ENCODE assay signal across 25 cellular contexts in genomic region chr1:40915581-40915980, GRCh38. TPM values are rescaled to one million over a fixed set of nuclear protein-coding genes. Genes with fewer than 3 reads are reported as not detected.
A peak's percentile ranks its signal among the peaks of the same experiment; 100 is the strongest.
DNase-seq lines count a peak whose midpoint lies in the region; ATAC-seq and TF ChIP-seq lines count a peak whose summit lies in the region.
"Had no signal": no experiment of that assay in that cellular context is flagged by ENCODE, and none has a peak within 500 bp of the region (broad histone marks: within the 10 kb centered on the region; RNA-seq: fewer than 3 reads in every experiment).

No MANE protein-coding gene starts in this region.

- 83% methylated on average over 10 of the region's 10 CpGs for WGBS in prostate gland

- H3K27me3 ChIP-seq in dorsolateral prefrontal cortex (no peaks in the 10 kb centered on the region), prostate gland (replicated peaks; ENCODE audit: insufficient read depth) (no peaks in the 10 kb centered on the region)
- H3K27me3 ChIP-seq: colonic mucosa, gastroesophageal sphincter, upper lobe of left lung had no signal

- H3K4me3 ChIP-seq in dorsolateral prefrontal cortex = no peak overlapping the region
- no peak overlapping the region for H3K4me3 ChIP-seq in prostate gland
- H3K4me3 ChIP-seq: colonic mucosa, gastroesophageal sphincter, upper lobe of left lung had no signal

- intact Hi-C loops in cardiac septum (cut with DNase I) = no loop called here
- intact Hi-C loops in left cardiac atrium (cut with DNase I) = no loop called here
- intact Hi-C loops in dorsolateral prefrontal cortex (cut with DNase I) = no loop called here
- intact Hi-C loops in prostate gland (cut with DNase I) = no loop called here

- TF ChIP-seq POLR2A in prostate gland (IDR thresholded peaks at IDR 0.05) = no peak

- no peaks in the 10 kb centered on the region for H3K9me3 ChIP-seq in prostate gland
- H3K9me3 ChIP-seq: colonic mucosa, gastroesophageal sphincter, upper lobe of left lung had no signal

- H3K36me3 ChIP-seq in prostate gland = no peaks in the 10 kb centered on the region
- H3K36me3 ChIP-seq: colonic mucosa, gastroesophageal sphincter, upper lobe of left lung had no signal

- H3K27ac ChIP-seq in dorsolateral prefrontal cortex (peak overlapping the region in 57 of 59 donors; percentile 26 to 96 (median 85)), prostate gland (no peak overlapping the region)
- H3K27ac ChIP-seq: colonic mucosa, gastroesophageal sphincter, upper lobe of left lung had no signal

- no peaks in the 10 kb centered on the region for H3K4me1 ChIP-seq in prostate gland (replicated peaks)
- H3K4me1 ChIP-seq: colonic mucosa, gastroesophageal sphincter, upper lobe of left lung had no signal

- TF ChIP-seq CTCF in dorsolateral prefrontal cortex (IDR thresholded peaks at IDR 0.05 in 54 of 56, conservative IDR thresholded peaks at IDR 0.05 in 2 of 56; ENCODE audit: low read depth in 1 of 56, partially characterized antibody in 56 of 56) (no peak), prostate gland (IDR thresholded peaks at IDR 0.05) (no peak)

- DNase-seq in cardiac septum (ENCODE audit: low spot score) (peak; percentile 24), left cardiac atrium (no peak), dorsolateral prefrontal cortex (peak in 3 of 10 donors; percentile 51 to 58 (median 57)), occipital lobe (lab: John Stamatoyannopoulos, UW) (peak; percentile 48), middle frontal gyrus (ENCODE audit: extremely low spot score, low spot score) (no peak), prostate gland (ENCODE audit: low spot score) (no peak), SK-N-DZ (ENCODE audit: low spot score) (no peak), mucosa of gallbladder (ENCODE audit: low spot score) (no peak)
- DNase-seq: activated CD4-positive, alpha-beta memory T cell treated with anti-CD3 and anti-CD28 coated beads, Interleukin-2, amount 10 ng/mL, durations not matched to agents 7 days and 5 days; activated CD4-positive, alpha-beta T cell treated with anti-CD3 and anti-CD28 coated beads for 1 hour; activated CD8-positive, alpha-beta memory T cell treated with anti-CD3 and anti-CD28 coated beads, Interleukin-2, amount 50 U/mL, for 4 hours; activated naive CD4-positive, alpha-beta T cell treated with anti-CD3 and anti-CD28 coated beads, Interleukin-2, amount 50 U/mL, for 16 hours; CD4-positive, alpha-beta memory T cell; colonic mucosa; effector CD8-positive, alpha-beta T cell; hippocampal formation; mesenchymal stem cell; NCI-H1105; NCI-H1930; NCI-H69; SHP77; stimulated activated CD4-positive, alpha-beta T cell treated with anti-CD3 and anti-CD28 coated beads, Interleukin-4, amount 100 ng/mL, for 1 hour; upper lobe of left lung had no signal

- ATAC-seq in left cardiac atrium = no peak
- ATAC-seq: gastroesophageal sphincter had no signal

RNA-seq across cellular contexts. Expression of gene CITED4, which starts 53.4 kb away (rescaled TPM):
- total RNA-seq in cardiac septum (8.7 TPM), left cardiac atrium (10 to 100 TPM; 22.9 to 26.5 TPM), dorsolateral prefrontal cortex (10 to 100 TPM in 97 of 120 experiments, 1 to 10 TPM in 23; 6.5 to 19.9 (median 12.1) TPM), occipital lobe (0.62 TPM), prostate gland (100 to 1,000 TPM in 1 of 2 donors, 10 to 100 TPM in 1; 72.3 to 138 TPM), mucosa of gallbladder (86.1 TPM)
- polyA plus RNA-seq in SK-N-DZ (2014; cell fraction: cytosol; rRNA removed) = 5.2 and 9.1 TPM in 2 replicates
- 3.8 and 5.3 TPM in 2 replicates for polyA plus RNA-seq in SK-N-DZ (2014; cell fraction: nucleus; rRNA removed)
- total RNA-seq: HT1080 had no signal

Comparison
In these comparisons a context has a peak if more than half of its experiments do, and no peak if none do; other contexts are left out.
1. DNase-seq: peak in cardiac septum (single experiment) and occipital lobe (single experiment); none in left cardiac atrium (single experiment), middle frontal gyrus (single experiment), prostate gland (single experiment), SK-N-DZ (single experiment) and mucosa of gallbladder (single experiment).
2. H3K27ac ChIP-seq: peak in dorsolateral prefrontal cortex (57 of 59); none in prostate gland (0 of 2).